In genomic region chr11:95443386-95443785, GRCh38 we compare ENCODE assay signal across 11 cellular contexts.
DNase-seq lines count a peak whose midpoint lies in the region; ATAC-seq and TF ChIP-seq lines count a peak whose summit lies in the region.
"Had no signal": no experiment of that assay in that cellular context is flagged by ENCODE, and none has a peak within 500 bp of the region (broad histone marks: within the 10 kb centered on the region; RNA-seq: fewer than 3 reads in every experiment).

No MANE protein-coding gene starts in this region.

- no peaks in the 10 kb centered on the region for H3K9me3 Mint-ChIP-seq in CD8-positive, alpha-beta T cell
- H3K9me3 Mint-ChIP-seq in activated naive CD4-positive, alpha-beta T cell treated with anti-CD3 and anti-CD28 coated beads, Interleukin-2, amount 50 U/mL, for 72 hours, result peaks cover 0 to 4% of the 10 kb centered on the region in 2 donors

- no peaks in the 10 kb centered on the region for H3K27me3 ChIP-seq in CD8-positive, alpha-beta T cell (ENCODE audit: insufficient read depth, low read length)
- no peaks in the 10 kb centered on the region for H3K27me3 ChIP-seq in dorsolateral prefrontal cortex
- no peaks in the 10 kb centered on the region for H3K27me3 ChIP-seq in uterus
- H3K27me3 ChIP-seq: tibial artery had no signal

- no peak overlapping the region for H3K27ac Mint-ChIP-seq in CD8-positive, alpha-beta T cell
- H3K27ac Mint-ChIP-seq in activated naive CD4-positive, alpha-beta T cell treated with anti-CD3 and anti-CD28 coated beads, Interleukin-2, amount 50 U/mL, for 72 hours, result no peak overlapping the region

- H3K4me3 Mint-ChIP-seq in CD8-positive, alpha-beta T cell, result no peak overlapping the region

- peaks cover 8% of the 10 kb centered on the region for H3K4me1 Mint-ChIP-seq in CD8-positive, alpha-beta T cell (ENCODE audit: low read depth)

- CTCF ChIA-PET in CD8-positive, alpha-beta T cell (lab: Charles Lee), result no interaction called here

- no peak overlapping the region for H3K4me3 ChIP-seq in CD8-positive, alpha-beta T cell (ENCODE audit: low read depth, low read length)
- H3K4me3 ChIP-seq in dorsolateral prefrontal cortex (no peak overlapping the region), uterus (no peak overlapping the region)
- H3K4me3 ChIP-seq: tibial artery had no signal

- no peaks in the 10 kb centered on the region for H3K36me3 ChIP-seq in CD8-positive, alpha-beta T cell (ENCODE audit: insufficient read depth, low read length)
- no peaks in the 10 kb centered on the region for H3K36me3 ChIP-seq in uterus
- H3K36me3 ChIP-seq: tibial artery had no signal

- H3K36me3 Mint-ChIP-seq in CD8-positive, alpha-beta T cell, result no peaks in the 10 kb centered on the region
- H3K36me3 Mint-ChIP-seq in activated naive CD4-positive, alpha-beta T cell treated with anti-CD3 and anti-CD28 coated beads, Interleukin-2, amount 50 U/mL, for 72 hours, result no peaks in the 10 kb centered on the region

- H3K9me3 ChIP-seq in CD8-positive, alpha-beta T cell (ENCODE audit: low read length), result no peaks in the 10 kb centered on the region
- no peaks in the 10 kb centered on the region for H3K9me3 ChIP-seq in uterus
- H3K9me3 ChIP-seq: tibial artery had no signal

- no peak for TF ChIP-seq POLR2A in uterus (IDR thresholded peaks at IDR 0.05)

- peaks cover 4% of the 10 kb centered on the region for H3K4me1 ChIP-seq in CD8-positive, alpha-beta T cell (ENCODE audit: insufficient read depth, low read length)
- H3K4me1 ChIP-seq in uterus, result no peaks in the 10 kb centered on the region
- H3K4me1 ChIP-seq: tibial artery had no signal

- no peak overlapping the region for H3K27ac ChIP-seq in CD8-positive, alpha-beta T cell (ENCODE audit: low read depth, low read length)
- H3K27ac ChIP-seq in dorsolateral prefrontal cortex, result no peak overlapping the region
- H3K27ac ChIP-seq in uterus, result no peak overlapping the region
- H3K27ac ChIP-seq: tibial artery had no signal

- H3K27me3 Mint-ChIP-seq in CD8-positive, alpha-beta T cell (ENCODE audit: low read depth), result no peaks in the 10 kb centered on the region

- TF ChIP-seq CTCF in CD8-positive, alpha-beta T cell (IDR thresholded peaks at IDR 0.05), result no peak
- no peak for TF ChIP-seq CTCF in dorsolateral prefrontal cortex (IDR thresholded peaks at IDR 0.05 in 54 of 56, conservative IDR thresholded peaks at IDR 0.05 in 2 of 56; ENCODE audit: low read depth in 1 of 56, partially characterized antibody in 56 of 56)
- TF ChIP-seq CTCF in uterus (IDR thresholded peaks at IDR 0.05), result no peak

- intact Hi-C loops in CD8-positive, alpha-beta T cell (cut with DNase I, micrococcal nuclease), result no loop called here
- intact Hi-C loops in dorsolateral prefrontal cortex (cut with DNase I) (no loop called here), uterus (cut with DNase I; ENCODE audit: low total_unique reads) (no loop called here)

- ATAC-seq in CD8-positive, alpha-beta T cell, result peak; percentile 55
- ATAC-seq in GM18907 (IDR thresholded peaks at IDR 0.05; ENCODE audit: unreplicated experiment) (peak; percentile 98), HG03159 (IDR thresholded peaks at IDR 0.05; ENCODE audit: unreplicated experiment) (peak; percentile 61), HG02852 (IDR thresholded peaks at IDR 0.05; ENCODE audit: unreplicated experiment) (no peak), HG03039 (IDR thresholded peaks at IDR 0.05; ENCODE audit: unreplicated experiment) (no peak)
- ATAC-seq in activated naive CD4-positive, alpha-beta T cell treated with anti-CD3 and anti-CD28 coated beads, Interleukin-2, amount 50 U/mL, for 72 hours, result peak; percentile 30 to 47
- ATAC-seq: sciatic nerve had no signal

- DNase-seq in CD8-positive, alpha-beta T cell, result peak in 1 of 7 experiments; percentile 27
- DNase-seq in activated naive CD4-positive, alpha-beta T cell treated with anti-CD3 and anti-CD28 coated beads, Interleukin-2, amount 50 U/mL, for 72 hours (ENCODE audit: low spot score in 2 of 2), result no peak
- DNase-seq in dorsolateral prefrontal cortex, result no peak
- no peak for DNase-seq in uterus
- DNase-seq: amniotic stem cell, tibial artery had no signal

- POLR2A ChIA-PET in CD8-positive, alpha-beta T cell (lab: Charles Lee), result no interaction called here

Comparison
In these comparisons a context has a peak if more than half of its experiments do, and no peak if none do; other contexts are left out.
1. ATAC-seq: peak in CD8-positive, alpha-beta T cell (single experiment), GM18907 (single experiment), HG03159 (single experiment) and activated naive CD4-positive, alpha-beta T cell treated with anti-CD3 and anti-CD28 coated beads, Interleukin-2, amount 50 U/mL, for 72 hours (2 of 2); none in HG02852 (single experiment) and HG03039 (single experiment).